1 cellular context compared by ENCODE assay signal in the genomic region with DNA sequence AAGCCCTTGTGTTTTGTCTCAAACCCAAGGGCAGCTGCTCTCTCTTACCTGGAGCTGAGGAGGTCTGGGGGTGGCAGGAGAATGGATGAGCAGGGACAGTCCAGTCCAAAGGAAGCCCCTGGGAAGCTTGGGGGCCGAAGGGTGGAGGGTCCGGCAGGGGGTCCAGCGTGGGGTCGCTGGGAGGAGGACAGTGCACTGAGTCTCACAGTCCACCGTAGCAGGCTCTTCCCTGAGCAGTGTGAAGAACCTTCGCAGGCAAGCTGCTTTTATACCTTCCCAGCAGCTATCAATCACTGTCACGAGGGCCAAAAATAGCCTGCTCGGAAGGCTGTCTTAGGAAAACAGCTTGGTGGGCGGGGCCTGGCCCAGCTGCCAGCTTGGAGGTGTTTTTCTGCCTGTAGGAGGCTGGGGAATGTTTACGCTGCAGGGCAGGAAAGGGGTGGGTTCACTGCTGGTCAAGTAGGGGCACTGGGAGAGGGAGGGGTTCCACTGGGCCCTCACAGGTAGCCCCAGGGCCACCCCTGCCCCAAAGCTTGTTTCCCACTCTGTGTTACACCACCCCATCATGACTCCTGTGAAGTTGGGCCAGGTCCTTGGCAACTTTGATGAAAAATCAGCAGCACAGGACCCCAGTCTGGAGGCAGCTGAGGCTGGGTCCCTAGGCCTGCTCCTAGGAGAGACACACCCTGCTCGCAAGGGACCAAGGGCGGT.
TF ChIP-seq lines count a peak whose summit lies in the region.

A gene with protein sequence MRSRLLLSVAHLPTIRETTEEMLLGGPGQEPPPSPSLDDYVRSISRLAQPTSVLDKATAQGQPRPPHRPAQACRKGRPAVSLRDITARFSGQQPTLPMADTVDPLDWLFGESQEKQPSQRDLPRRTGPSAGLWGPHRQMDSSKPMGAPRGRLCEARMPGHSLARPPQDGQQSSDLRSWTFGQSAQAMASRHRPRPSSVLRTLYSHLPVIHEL (minus strand): TSS at position 240 of the 711 bp plus-strand sequence. CDS start 779 bp downstream, outside the sequence.

TF ChIP-seq in K562, 482 proteins besides CTCF, POLR2A, EP300 and RAD21 (continued from another document and continues in another):
- TF ChIP-seq CHD7 (IDR thresholded peaks at IDR 0.05; ENCODE audit: low read depth, low read length) (no peak), GABPB2 (CRISPR knock-in tag; conservative IDR thresholded peaks at IDR 0.05) (no peak), MBD1 (CRISPR knock-in tag; IDR thresholded peaks at IDR 0.05) (no peak), GATAD2A (IDR thresholded peaks at IDR 0.05) (no peak), ZFP91 (CRISPR knock-in tag; IDR thresholded peaks at IDR 0.05) (no peak), PHB (CRISPR knock-in tag; IDR thresholded peaks at IDR 0.05) (no peak), CBX1 (IDR thresholded peaks at IDR 0.05; ENCODE audit: low read depth) (no peak), ZNF143 (CRISPR knock-in tag; IDR thresholded peaks at IDR 0.05) (no peak), ZNF398 (CRISPR knock-in tag; IDR thresholded peaks at IDR 0.05) (no peak), JUND (IDR thresholded peaks at IDR 0.05; ENCODE audit: borderline replicate concordance, low read depth, low read length) (peak; percentile 51; the same call in 1 of the 2 replicates), JUND (tag; IDR thresholded peaks at IDR 0.05; ENCODE audit: borderline replicate concordance, low read depth, low read length) (no peak; the same call in 2 of the 3 replicates), ATF7 (IDR thresholded peaks at IDR 0.05) (0 out of 2 replicates have a peak, but pooled peaks have one; percentile 32), SMAD1 (IDR thresholded peaks at IDR 0.05; ENCODE audit: low read depth, low read length, partially characterized antibody) (peak; percentile 21), SMAD4 (CRISPR knock-in tag; conservative IDR thresholded peaks at IDR 0.05) (no peak), MEIS2 (IDR thresholded peaks at IDR 0.05; ENCODE audit: partially characterized antibody) (peak; percentile 100), CHD4 (IDR thresholded peaks at IDR 0.05; ENCODE audit: insufficient read depth, insufficient replicate concordance, low read depth, low read length, poor library complexity, severe bottlenecking) (no peak), MEF2A (IDR thresholded peaks at IDR 0.05; ENCODE audit: control insufficient read depth, low read depth, low read length) (peak; percentile 100), BRD9 (IDR thresholded peaks at IDR 0.05; ENCODE audit: low read depth, partially characterized antibody) (no peak), PYGO2 (tag; IDR thresholded peaks at IDR 0.05) (no peak), NRF1 (conservative IDR thresholded peaks at IDR 0.05 in 1 of 2, IDR thresholded peaks at IDR 0.05 in 1 of 2) (peak; percentile 40 to 46; a peak in 3 of 4 replicates), NCOA6 (IDR thresholded peaks at IDR 0.05) (no peak), DIDO1 (tag; IDR thresholded peaks at IDR 0.05; ENCODE audit: low read depth) (no peak), ARHGAP35 (IDR thresholded peaks at IDR 0.05; ENCODE audit: partially characterized antibody) (no peak), FOXJ2 (tag; IDR thresholded peaks at IDR 0.05) (peak; percentile 64), SIX5 (IDR thresholded peaks at IDR 0.05; ENCODE audit: borderline replicate concordance in 1 of 2, insufficient read depth in 1 of 2, low read depth in 1 of 2, low read length in 2 of 2) (no peak), HIVEP1 (CRISPR knock-in tag; IDR thresholded peaks at IDR 0.05) (no peak), MXD1 (CRISPR knock-in tag; IDR thresholded peaks at IDR 0.05; ENCODE audit: borderline replicate concordance, poor library complexity, severe bottlenecking) (no peak), ZNF347 (CRISPR knock-in tag; IDR thresholded peaks at IDR 0.05; ENCODE audit: low read depth) (no peak), ZZZ3 (IDR thresholded peaks at IDR 0.05) (no peak), ZNF764 (CRISPR knock-in tag; IDR thresholded peaks at IDR 0.05; ENCODE audit: low read depth) (no peak), POLR2AphosphoS5 (IDR thresholded peaks at IDR 0.05; ENCODE audit: control insufficient read depth, insufficient read depth, low read depth, low read length) (peak; percentile 62), EP400 (IDR thresholded peaks at IDR 0.05) (no peak), LEF1 (IDR thresholded peaks at IDR 0.05) (peak; percentile 86), ZNF507 (tag; conservative IDR thresholded peaks at IDR 0.05) (no peak), SP1 (CRISPR knock-in tag; IDR thresholded peaks at IDR 0.05) (peak; percentile 27; the same call in 1 of the 2 replicates)
- TF ChIP-seq, protein P1, sequence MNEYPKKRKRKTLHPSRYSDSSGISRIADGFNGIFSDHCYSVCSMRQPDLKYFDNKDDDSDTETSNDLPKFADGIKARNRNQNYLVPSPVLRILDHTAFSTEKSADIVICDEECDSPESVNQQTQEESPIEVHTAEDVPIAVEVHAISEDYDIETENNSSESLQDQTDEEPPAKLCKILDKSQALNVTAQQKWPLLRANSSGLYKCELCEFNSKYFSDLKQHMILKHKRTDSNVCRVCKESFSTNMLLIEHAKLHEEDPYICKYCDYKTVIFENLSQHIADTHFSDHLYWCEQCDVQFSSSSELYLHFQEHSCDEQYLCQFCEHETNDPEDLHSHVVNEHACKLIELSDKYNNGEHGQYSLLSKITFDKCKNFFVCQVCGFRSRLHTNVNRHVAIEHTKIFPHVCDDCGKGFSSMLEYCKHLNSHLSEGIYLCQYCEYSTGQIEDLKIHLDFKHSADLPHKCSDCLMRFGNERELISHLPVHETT (CRISPR knock-in tag; conservative IDR thresholded peaks at IDR 0.05 in 1 of 2, IDR thresholded peaks at IDR 0.05 in 1 of 2): peak in 1 of 2 experiments; percentile 66; a peak in 2 of 4 replicates
- TF ChIP-seq, protein P2, sequence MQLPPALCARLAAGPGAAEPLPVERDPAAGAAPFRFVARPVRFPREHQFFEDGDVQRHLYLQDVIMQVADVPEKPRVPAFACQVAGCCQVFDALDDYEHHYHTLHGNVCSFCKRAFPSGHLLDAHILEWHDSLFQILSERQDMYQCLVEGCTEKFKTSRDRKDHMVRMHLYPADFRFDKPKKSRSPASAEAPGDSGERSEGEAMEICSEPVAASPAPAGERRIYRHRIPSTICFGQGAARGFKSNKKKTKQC (CRISPR knock-in tag; IDR thresholded peaks at IDR 0.05): 0 out of 2 replicates have a peak, but pooled peaks have one; percentile 17
